Comparison of ENCODE assay signal across 8 cellular contexts in genomic region chr12:6426882-6427671, GRCh38. TPM values are rescaled to one million over a fixed set of nuclear protein-coding genes. Genes with fewer than 3 reads are reported as not detected.
DNase-seq lines count a peak whose midpoint lies in the region; ATAC-seq lines count a peak whose summit lies in the region.

No MANE protein-coding gene starts in this region.

- H3K4me3 ChIP-seq in right cardiac atrium (ENCODE audit: low read length) = no peak overlapping the region

- 80% methylated on average over 14 of the region's 14 CpGs for WGBS in right cardiac atrium

- H3K27me3 ChIP-seq in right cardiac atrium (ENCODE audit: control insufficient read depth, insufficient read depth) = no peaks in the 10 kb centered on the region

- peak overlapping the region; percentile 89 for H3K4me3 Mint-ChIP-seq in activated CD4-positive, alpha-beta T cell treated with anti-CD3 and anti-CD28 coated beads, Interleukin-2, amount 10 ng/mL, durations not matched to agents 24 days and 14 days
- H3K4me3 Mint-ChIP-seq in immature natural killer cell = peak overlapping the region in 4 of 5 donors; percentile 4 to 44 (median 15)
- H3K4me3 Mint-ChIP-seq in stimulated activated naive B cell treated with anti-CD40 and anti-IgM and Interleukin-4, amounts not matched to agents 10 μg/mL and 1 μg/mL and 100 μg/mL, for 72 hours = peak overlapping the region; percentile 86 to 91

- H3K9me3 Mint-ChIP-seq in activated CD4-positive, alpha-beta T cell treated with anti-CD3 and anti-CD28 coated beads, Interleukin-2, amount 10 ng/mL, durations not matched to agents 24 days and 14 days = no peaks in the 10 kb centered on the region
- H3K9me3 Mint-ChIP-seq in immature natural killer cell = no peaks in the 10 kb centered on the region
- H3K9me3 Mint-ChIP-seq in stimulated activated naive B cell treated with anti-CD40 and anti-IgM and Interleukin-4, amounts not matched to agents 10 μg/mL and 1 μg/mL and 100 μg/mL, for 72 hours = no peaks in the 10 kb centered on the region

- no peak overlapping the region for H3K27ac ChIP-seq in right cardiac atrium (ENCODE audit: low read length)

- H3K4me1 ChIP-seq in right cardiac atrium (ENCODE audit: control insufficient read depth, insufficient read depth, low read length) = peaks cover 5% of the 10 kb centered on the region

- DNase-seq in activated CD4-positive, alpha-beta T cell treated with anti-CD3 and anti-CD28 coated beads, Interleukin-2, amount 10 ng/mL, durations not matched to agents 24 days and 14 days = peak; percentile 94
- DNase-seq in immature natural killer cell = peak; percentile 39 to 53 (median 50)
- DNase-seq in stimulated activated naive B cell treated with anti-CD40 and anti-IgM and Interleukin-4, amounts not matched to agents 10 μg/mL and 1 μg/mL and 100 μg/mL, for 72 hours = peak; percentile 95
- DNase-seq in epidermal melanocyte (ENCODE audit: insufficient read length, low spot score) = no peak
- no peak for DNase-seq in midbrain (lab: John Stamatoyannopoulos, UW)
- no peak for DNase-seq in right cardiac atrium

- H3K36me3 Mint-ChIP-seq in activated CD4-positive, alpha-beta T cell treated with anti-CD3 and anti-CD28 coated beads, Interleukin-2, amount 10 ng/mL, durations not matched to agents 24 days and 14 days (ENCODE audit: low read depth) = no peaks in the 10 kb centered on the region
- H3K36me3 Mint-ChIP-seq in immature natural killer cell = no peaks in the 10 kb centered on the region
- no peaks in the 10 kb centered on the region for H3K36me3 Mint-ChIP-seq in stimulated activated naive B cell treated with anti-CD40 and anti-IgM and Interleukin-4, amounts not matched to agents 10 μg/mL and 1 μg/mL and 100 μg/mL, for 72 hours

- peaks cover 58% of the 10 kb centered on the region for H3K4me1 Mint-ChIP-seq in activated CD4-positive, alpha-beta T cell treated with anti-CD3 and anti-CD28 coated beads, Interleukin-2, amount 10 ng/mL, durations not matched to agents 24 days and 14 days
- H3K4me1 Mint-ChIP-seq in immature natural killer cell = peaks cover 31 to 35% of the 10 kb centered on the region in 2 donors
- H3K4me1 Mint-ChIP-seq in stimulated activated naive B cell treated with anti-CD40 and anti-IgM and Interleukin-4, amounts not matched to agents 10 μg/mL and 1 μg/mL and 100 μg/mL, for 72 hours = peaks cover 47 to 69% of the 10 kb centered on the region in 2 donors

- no peaks in the 10 kb centered on the region for H3K9me3 ChIP-seq in right cardiac atrium (ENCODE audit: control insufficient read depth, low read length)

- no peaks in the 10 kb centered on the region for H3K27me3 Mint-ChIP-seq in activated CD4-positive, alpha-beta T cell treated with anti-CD3 and anti-CD28 coated beads, Interleukin-2, amount 10 ng/mL, durations not matched to agents 24 days and 14 days
- peaks cover 3 to 7% (median 5%) of the 10 kb centered on the region in 3 donors for H3K27me3 Mint-ChIP-seq in immature natural killer cell (ENCODE audit: low read depth in 3 of 3)
- no peaks in the 10 kb centered on the region for H3K27me3 Mint-ChIP-seq in stimulated activated naive B cell treated with anti-CD40 and anti-IgM and Interleukin-4, amounts not matched to agents 10 μg/mL and 1 μg/mL and 100 μg/mL, for 72 hours

- H3K27ac Mint-ChIP-seq in activated CD4-positive, alpha-beta T cell treated with anti-CD3 and anti-CD28 coated beads, Interleukin-2, amount 10 ng/mL, durations not matched to agents 24 days and 14 days = peak overlapping the region; percentile 100
- peak overlapping the region; percentile 51 to 92 (median 82) for H3K27ac Mint-ChIP-seq in immature natural killer cell
- H3K27ac Mint-ChIP-seq in stimulated activated naive B cell treated with anti-CD40 and anti-IgM and Interleukin-4, amounts not matched to agents 10 μg/mL and 1 μg/mL and 100 μg/mL, for 72 hours = peak overlapping the region; percentile 99

- peak; percentile 70 for ATAC-seq in GM18867 (IDR thresholded peaks at IDR 0.05; ENCODE audit: unreplicated experiment)
- ATAC-seq in HG02981 (IDR thresholded peaks at IDR 0.05; ENCODE audit: unreplicated experiment) = peak; percentile 68
- peak; percentile 81 to 85 for ATAC-seq in stimulated activated naive B cell treated with anti-CD40 and anti-IgM and Interleukin-4, amounts not matched to agents 10 μg/mL and 1 μg/mL and 100 μg/mL, for 72 hours (replicated peaks)
- ATAC-seq in right cardiac atrium = no peak

- intact Hi-C loops in activated CD4-positive, alpha-beta T cell treated with anti-CD3 and anti-CD28 coated beads, Interleukin-2, amount 10 ng/mL, durations not matched to agents 24 days and 14 days (cut with micrococcal nuclease) = loop anchor here (1.0 to 5.0 kb wide), 6 partner anchors 16 to 107 kb away; partner anchors contain the start of genes GAPDH, MRPL51 and TAPBPL
- intact Hi-C loops in right cardiac atrium (cut with DNase I) = loop anchor here in 2 of 4 donors (5.0 kb wide), 1 partner anchor 35 kb away; no protein-coding TSS in a partner anchor

RNA-seq across cellular contexts. Expression of gene CD27, which starts 17.7 kb away (rescaled TPM):
- total RNA-seq in activated CD4-positive, alpha-beta T cell treated with anti-CD3 and anti-CD28 coated beads, Interleukin-2, amount 10 ng/mL, durations not matched to agents 24 days and 14 days = 74.0 and 77.7 TPM in 2 replicates
- polyA plus RNA-seq in immature natural killer cell (10 to 100 TPM; 17.0 to 28.5 (median 25.4) TPM), right cardiac atrium (0.27 TPM)
- total RNA-seq in right cardiac atrium = under 1 TPM in 3 of 4 donors, not detected in 1; 0.29 to 0.80 (median 0.33) TPM

RNA-seq across cellular contexts. Expression of gene TAPBPL, which starts 24.8 kb away (rescaled TPM):
- 31.9 and 33.0 TPM in 2 replicates for total RNA-seq in activated CD4-positive, alpha-beta T cell treated with anti-CD3 and anti-CD28 coated beads, Interleukin-2, amount 10 ng/mL, durations not matched to agents 24 days and 14 days
- polyA plus RNA-seq in immature natural killer cell = 100 to 1,000 TPM; 205 to 276 (median 259) TPM
- total RNA-seq in right cardiac atrium = 10 to 100 TPM; 14.2 to 19.5 (median 17.1) TPM
- polyA plus RNA-seq in right cardiac atrium = 17.2 TPM

RNA-seq across cellular contexts. Expression of gene LTBR, which starts 43.1 kb away (rescaled TPM):
- 1.7 and 2.1 TPM in 2 replicates for total RNA-seq in activated CD4-positive, alpha-beta T cell treated with anti-CD3 and anti-CD28 coated beads, Interleukin-2, amount 10 ng/mL, durations not matched to agents 24 days and 14 days
- polyA plus RNA-seq in immature natural killer cell = 1 to 10 TPM; 1.2 to 3.6 (median 2.8) TPM
- 10 to 100 TPM; 37.6 to 54.2 (median 40.3) TPM for total RNA-seq in right cardiac atrium
- 30.8 TPM for polyA plus RNA-seq in right cardiac atrium

RNA-seq across cellular contexts. Expression of gene VAMP1, which starts 43.4 kb away (rescaled TPM):
- 50.0 and 51.2 TPM in 2 replicates for total RNA-seq in activated CD4-positive, alpha-beta T cell treated with anti-CD3 and anti-CD28 coated beads, Interleukin-2, amount 10 ng/mL, durations not matched to agents 24 days and 14 days
- 1 to 10 TPM; 7.8 to 9.7 (median 8.4) TPM for polyA plus RNA-seq in immature natural killer cell
- 1 to 10 TPM; 3.6 to 9.0 (median 6.1) TPM for total RNA-seq in right cardiac atrium
- polyA plus RNA-seq in right cardiac atrium = 4.7 TPM

RNA-seq across cellular contexts. Expression of gene SCNN1A, which starts 51.7 kb away (rescaled TPM):
- total RNA-seq in activated CD4-positive, alpha-beta T cell treated with anti-CD3 and anti-CD28 coated beads, Interleukin-2, amount 10 ng/mL, durations not matched to agents 24 days and 14 days = not detected in 2 replicates
- polyA plus RNA-seq in immature natural killer cell (under 1 TPM in 2 of 3 donors, not detected in 1; 0.10 to 0.64 TPM), right cardiac atrium (0.23 TPM)
- under 1 TPM; 0.08 to 0.80 (median 0.50) TPM for total RNA-seq in right cardiac atrium

Comparison
In these comparisons a context has a peak if more than half of its experiments do, and no peak if none do; other contexts are left out.
1. ATAC-seq: peak in GM18867 (single experiment), HG02981 (single experiment) and stimulated activated naive B cell treated with anti-CD40 and anti-IgM and Interleukin-4, amounts not matched to agents 10 μg/mL and 1 μg/mL and 100 μg/mL, for 72 hours (2 of 2); none in right cardiac atrium (0 of 2).
2. DNase-seq: peak in activated CD4-positive, alpha-beta T cell treated with anti-CD3 and anti-CD28 coated beads, Interleukin-2, amount 10 ng/mL, durations not matched to agents 24 days and 14 days (single experiment), immature natural killer cell (3 of 3) and stimulated activated naive B cell treated with anti-CD40 and anti-IgM and Interleukin-4, amounts not matched to agents 10 μg/mL and 1 μg/mL and 100 μg/mL, for 72 hours (single experiment); none in epidermal melanocyte (single experiment), midbrain (single experiment) and right cardiac atrium (0 of 3).
3. H3K4me3 Mint-ChIP-seq: peak in every context shown above with its lines; median percentile 89 in activated CD4-positive, alpha-beta T cell treated with anti-CD3 and anti-CD28 coated beads, Interleukin-2, amount 10 ng/mL, durations not matched to agents 24 days and 14 days; 88 in stimulated activated naive B cell treated with anti-CD40 and anti-IgM and Interleukin-4, amounts not matched to agents 10 μg/mL and 1 μg/mL and 100 μg/mL, for 72 hours; 15 in immature natural killer cell.
4. RNA of gene CD27, which starts 17.7 kb away (total RNA-seq): 74.0 to 77.7 TPM in activated CD4-positive, alpha-beta T cell treated with anti-CD3 and anti-CD28 coated beads, Interleukin-2, amount 10 ng/mL, durations not matched to agents 24 days and 14 days; 0.29 to 0.80 TPM in right cardiac atrium; every median in the first group is over 10 times any median in the second.
5. RNA of gene LTBR, which starts 43.1 kb away (total RNA-seq): 37.6 to 54.2 TPM in right cardiac atrium; 1.7 to 2.1 TPM in activated CD4-positive, alpha-beta T cell treated with anti-CD3 and anti-CD28 coated beads, Interleukin-2, amount 10 ng/mL, durations not matched to agents 24 days and 14 days; every median in the first group is over 10 times any median in the second.
6. Peak in every context shown above with its lines, with median percentiles within 50 percentile points of each other: H3K27ac Mint-ChIP-seq.